Comparison of ENCODE assay signal across 1 cellular context in the genomic region with DNA sequence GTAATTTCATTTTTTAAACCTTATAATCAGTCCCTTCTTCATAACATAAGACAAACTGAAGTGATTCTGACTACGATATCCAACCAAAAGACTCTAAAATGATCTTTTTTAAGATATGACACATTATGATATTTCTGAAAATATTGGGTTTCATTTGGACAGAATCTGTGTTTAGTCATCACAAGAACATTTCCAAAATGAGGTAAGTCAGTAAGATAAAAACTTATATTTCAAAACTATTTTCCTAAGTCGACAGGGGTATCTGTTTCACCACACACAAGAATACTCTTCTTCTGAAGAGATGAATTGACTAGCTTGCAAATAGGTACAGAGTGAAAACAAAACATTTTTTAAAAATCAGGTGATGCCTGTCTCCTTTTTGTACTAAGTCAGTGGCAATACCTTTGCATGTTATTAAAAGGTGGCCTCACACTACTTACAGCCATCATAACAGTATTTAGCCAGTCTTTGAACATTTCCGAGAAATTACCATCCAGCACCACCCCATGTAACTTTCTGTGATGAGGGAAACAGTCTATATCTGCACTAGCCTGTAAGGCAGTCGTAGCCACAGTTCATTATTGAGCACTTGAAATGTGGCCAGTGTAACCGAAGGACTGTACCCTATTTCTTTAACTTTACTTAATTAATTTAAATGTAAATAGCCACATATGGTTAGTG.
TF ChIP-seq lines count a peak whose summit lies in the region.

No MANE protein-coding gene starts in this region.

TF ChIP-seq in K562, 482 proteins besides CTCF, POLR2A, EP300 and RAD21:
- TF ChIP-seq ZNF586 (CRISPR knock-in tag; conservative IDR thresholded peaks at IDR 0.05) (no peak), ZNF24 (IDR thresholded peaks at IDR 0.05) (no peak), NCOA2 (IDR thresholded peaks at IDR 0.05; ENCODE audit: partially characterized antibody in 2 of 2) (no peak), ZNF512 (tag; IDR thresholded peaks at IDR 0.05) (no peak)
